In the genomic region with DNA sequence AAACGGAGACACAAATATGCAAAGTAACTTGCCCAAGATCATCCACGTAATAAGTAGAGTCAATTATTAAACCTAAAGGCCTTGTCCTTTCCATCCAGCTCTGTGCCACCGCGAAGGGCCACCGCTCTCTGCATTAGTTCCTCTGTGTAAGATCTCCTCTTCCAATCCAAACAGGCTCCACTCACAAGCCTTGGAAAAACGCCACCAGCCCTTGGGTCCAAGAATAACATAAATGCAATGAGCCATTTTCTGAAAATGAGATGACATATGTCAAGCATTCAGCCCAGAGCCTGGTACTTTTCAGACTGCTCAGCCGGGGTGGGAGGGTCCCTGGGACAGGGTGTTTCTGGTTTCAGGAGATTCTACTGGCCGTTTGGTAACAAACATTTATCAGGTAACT, we compare ENCODE assay signal across 1 cellular context.
TF ChIP-seq lines count a peak whose summit lies in the region.

No MANE protein-coding gene starts in this region.

TF ChIP-seq in endothelial cell of umbilical vein, 7 proteins besides CTCF, POLR2A, EP300 and RAD21:
- TF ChIP-seq MYC (IDR thresholded peaks at IDR 0.05; ENCODE audit: low read depth, low read length) (no peak), JUN (IDR thresholded peaks at IDR 0.05; ENCODE audit: borderline replicate concordance, insufficient read depth, insufficient read length, low read depth) (no peak), FOS (IDR thresholded peaks at IDR 0.05; ENCODE audit: borderline replicate concordance, insufficient read depth, low read length) (no peak), MAX (IDR thresholded peaks at IDR 0.05; ENCODE audit: insufficient read depth, insufficient read length) (no peak), POLR2AphosphoS5 (IDR thresholded peaks at IDR 0.05; ENCODE audit: insufficient read depth, low read depth, low read length) (no peak), EZH2 (IDR thresholded peaks at IDR 0.05; ENCODE audit: borderline replicate concordance, low read depth, low read length, severe bottlenecking) (no peak), GATA2 (IDR thresholded peaks at IDR 0.05; ENCODE audit: insufficient read depth, insufficient read length, low read depth, low read length) (no peak)
